ENCODE assay signal across 3 cellular contexts in genomic region chr1:153724634-153725033, GRCh38. TPM values are rescaled to one million over a fixed set of nuclear protein-coding genes. Genes with fewer than 3 reads are reported as not detected.
"Had no signal": no experiment of that assay in that cellular context is flagged by ENCODE, and none has a peak within 500 bp of the region (broad histone marks: within the 10 kb centered on the region; RNA-seq: fewer than 3 reads in every experiment).

No MANE protein-coding gene starts in this region.

RNA-seq across cellular contexts. Expression of gene NPR1, which starts 46.1 kb away (rescaled TPM):
- total RNA-seq: activated naive CD4-positive, alpha-beta T cell treated with anti-CD3 and anti-CD28 coated beads, Interleukin-2, amount 50 U/mL, for 72 hours; activated naive CD8-positive, alpha-beta T cell treated with anti-CD3 and anti-CD28 coated beads, Interleukin-2, amount 10 ng/mL, durations not matched to agents 7 days and 5 days; activated T-helper 2 cell treated with anti-CD3 and anti-CD28 coated beads, Interferon-gamma antibody, Interleukin-2, Interleukin-4, amounts not matched to agents 10 μg/mL and 5 μg/mL and 100 μg/mL, durations not matched to agents 14 hours and 24 hours and 36 hours had no signal
